In the genomic region with DNA sequence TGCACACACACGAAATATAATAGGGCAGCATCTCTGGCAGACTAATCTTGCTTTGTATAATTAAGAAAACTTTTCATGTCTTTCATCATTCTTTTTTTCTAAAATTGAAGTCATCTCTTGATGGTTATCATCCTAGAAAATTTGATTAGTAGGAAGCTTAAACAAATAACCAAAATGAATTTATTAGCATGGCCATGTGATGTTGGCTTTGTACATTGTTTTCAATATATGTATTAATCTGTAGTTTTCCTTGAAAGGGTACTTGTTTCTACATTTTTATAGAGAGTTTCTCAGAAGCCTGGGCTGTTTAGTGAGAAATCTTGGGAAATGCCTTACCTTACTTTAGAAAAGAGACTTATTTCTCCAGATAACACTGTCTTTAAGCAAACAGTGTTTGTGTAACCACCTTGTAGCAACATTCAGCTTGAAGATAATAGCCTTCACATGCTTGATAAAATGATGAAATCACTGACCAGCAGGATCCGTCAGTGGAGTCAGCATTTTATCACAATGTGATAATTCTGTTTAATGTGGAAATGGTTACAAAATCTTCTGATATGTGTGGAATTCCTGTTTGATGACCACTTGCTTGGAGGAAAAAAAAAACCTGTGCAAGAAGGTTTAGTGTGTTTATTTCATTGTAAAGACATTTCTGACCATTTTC, we compare ENCODE assay signal across 15 cellular contexts.
DNase-seq lines count a peak whose midpoint lies in the region; ATAC-seq, FAIRE-seq and TF ChIP-seq lines count a peak whose summit lies in the region.
"Had no signal": no experiment of that assay in that cellular context is flagged by ENCODE, and none has a peak within 500 bp of the region (broad histone marks: within the 10 kb centered on the region; RNA-seq: fewer than 3 reads in every experiment).

No MANE protein-coding gene starts in this region.

- no peaks in the 10 kb centered on the region for H3K36me3 Mint-ChIP-seq in activated CD4-positive, alpha-beta memory T cell treated with anti-CD3 and anti-CD28 coated beads for 36 hours
- H3K36me3 Mint-ChIP-seq: brain; stimulated activated memory B cell treated with anti-CD40 and anti-IgM and Interleukin-4, amounts not matched to agents 10 μg/mL and 1 μg/mL and 100 μg/mL, for 72 hours had no signal

- TF ChIP-seq CTCF in choroid plexus epithelial cell (conservative IDR thresholded peaks at IDR 0.05; ENCODE audit: low read depth, low read length) (no peak), HepG2 (CRISPR knock-in tag; IDR thresholded peaks at IDR 0.05) (no peak)

- no peak for TF ChIP-seq EP300 in HepG2 (IDR thresholded peaks at IDR 0.05; ENCODE audit: low read depth in 2 of 2, low read length in 2 of 2)
- no peak for TF ChIP-seq EP300 in HepG2 (CRISPR knock-in tag; IDR thresholded peaks at IDR 0.05; ENCODE audit: borderline replicate concordance)

- no peaks in the 10 kb centered on the region for H3K4me1 Mint-ChIP-seq in activated CD4-positive, alpha-beta memory T cell treated with anti-CD3 and anti-CD28 coated beads for 36 hours (ENCODE audit: low read depth)
- H3K4me1 Mint-ChIP-seq: stimulated activated memory B cell treated with anti-CD40 and anti-IgM and Interleukin-4, amounts not matched to agents 10 μg/mL and 1 μg/mL and 100 μg/mL, for 72 hours had no signal

- peak; percentile 3 for DNase-seq in AG08396 (ENCODE audit: low spot score)
- peak; percentile 42 for DNase-seq in HuH-7 (ENCODE audit: low spot score)
- DNase-seq in choroid plexus epithelial cell (ENCODE audit: low read depth): peak; percentile 90
- no peak for DNase-seq in HepG2 (ENCODE audit: low spot score)
- DNase-seq in NCI-H2107 treated with DMSO at 0.1 percent for 48 hours (lab: John Stamatoyannopoulos, UW; ENCODE audit: unreplicated experiment): no peak
- DNase-seq in activated effector memory CD4-positive, alpha-beta T cell treated with Interleukin-2 at 50 U/mL for 16 hours: no peak
- no peak for DNase-seq in activated CD4-positive, alpha-beta memory T cell treated with anti-CD3 and anti-CD28 coated beads for 36 hours
- DNase-seq: activated CD4-positive, CD25-positive, alpha-beta regulatory T cell; activated T-cell treated with anti-CD3 and anti-CD28 coated beads, Interleukin-2, amount 50 U/mL, for 1 hour; NCI-H2081 treated with DMSO at 0.1 percent for 48 hours had no signal

- no peak overlapping the region for H3K27ac Mint-ChIP-seq in activated CD4-positive, alpha-beta memory T cell treated with anti-CD3 and anti-CD28 coated beads for 36 hours
- H3K27ac Mint-ChIP-seq: stimulated activated memory B cell treated with anti-CD40 and anti-IgM and Interleukin-4, amounts not matched to agents 10 μg/mL and 1 μg/mL and 100 μg/mL, for 72 hours had no signal

- no peaks in the 10 kb centered on the region for H3K36me3 ChIP-seq in HepG2 (replicated peaks in 1 of 2; ENCODE audit: control insufficient read depth in 1 of 2, insufficient read depth in 2 of 2, low read length in 2 of 2)
- H3K36me3 ChIP-seq: BLaER1 treated with 17β-estradiol and CSF1 and Interleukin-3, amounts not matched to agents 10 nM and 100 nM had no signal

- no peaks in the 10 kb centered on the region for H3K9me3 Mint-ChIP-seq in activated CD4-positive, alpha-beta memory T cell treated with anti-CD3 and anti-CD28 coated beads for 36 hours
- H3K9me3 Mint-ChIP-seq: brain; stimulated activated memory B cell treated with anti-CD40 and anti-IgM and Interleukin-4, amounts not matched to agents 10 μg/mL and 1 μg/mL and 100 μg/mL, for 72 hours had no signal

- no peaks in the 10 kb centered on the region for H3K27me3 Mint-ChIP-seq in activated CD4-positive, alpha-beta memory T cell treated with anti-CD3 and anti-CD28 coated beads for 36 hours
- H3K27me3 Mint-ChIP-seq: brain; stimulated activated memory B cell treated with anti-CD40 and anti-IgM and Interleukin-4, amounts not matched to agents 10 μg/mL and 1 μg/mL and 100 μg/mL, for 72 hours had no signal

- no peak overlapping the region for H3K4me2 ChIP-seq in HepG2 (ENCODE audit: low read depth, low read length)
- H3K4me2 ChIP-seq: BLaER1 treated with 17β-estradiol and CSF1 and Interleukin-3, amounts not matched to agents 10 nM and 100 nM had no signal

- POLR2A ChIA-PET in HepG2 (lab: Yijun Ruan, JAX): no interaction called here
- POLR2A ChIA-PET in activated CD4-positive, alpha-beta memory T cell treated with anti-CD3 and anti-CD28 coated beads for 36 hours (lab: Charles Lee): no interaction called here

- H3K79me2 ChIP-seq in HepG2 (ENCODE audit: insufficient read depth, low read length): no peaks in the 10 kb centered on the region

- H4K20me1 ChIP-seq in HepG2 (ENCODE audit: insufficient read depth, low read length): no peaks in the 10 kb centered on the region
- H4K20me1 ChIP-seq: BLaER1 treated with 17β-estradiol and CSF1 and Interleukin-3, amounts not matched to agents 10 nM and 100 nM had no signal

- H3K9me3 ChIP-seq in HepG2 (ENCODE audit: low read length): no peaks in the 10 kb centered on the region
- H3K9me3 ChIP-seq: BLaER1 treated with 17β-estradiol and CSF1 and Interleukin-3, amounts not matched to agents 10 nM and 100 nM had no signal

- no peak overlapping the region for H3K27ac ChIP-seq in HepG2 (ENCODE audit: extremely low read length, insufficient read depth, low read length)
- H3K27ac ChIP-seq: BLaER1 treated with 17β-estradiol and CSF1 and Interleukin-3, amounts not matched to agents 10 nM and 100 nM; SK-N-MC had no signal

- no peak for FAIRE-seq in HepG2 (lab: Jason Lieb, UNC)

- H2AFZ ChIP-seq in HepG2 (ENCODE audit: low read length): no peak overlapping the region

- no peak overlapping the region for H3K9ac ChIP-seq in HepG2 (ENCODE audit: insufficient read depth, low read depth, low read length)
- H3K9ac ChIP-seq: BLaER1 treated with 17β-estradiol and CSF1 and Interleukin-3, amounts not matched to agents 10 nM and 100 nM had no signal

- WGBS in HepG2 (ENCODE audit: low lambda C conversion rate): 4% methylated on average over 2 of the region's 2 CpGs

- CTCF ChIA-PET in HepG2 (lab: Yijun Ruan, JAX; ENCODE audit: low intra/inter-chr PET ratio, low total read pairs): no interaction called here
- CTCF ChIA-PET in activated CD4-positive, alpha-beta memory T cell treated with anti-CD3 and anti-CD28 coated beads for 36 hours (lab: Charles Lee): no interaction called here

- in situ Hi-C loops in HepG2 (cut with HindIII; ENCODE audit: extremely low pct_ligation_motif_present, low pct_unique_long_range_greater_than_20kb): no loop called here

- H3K27me3 ChIP-seq in HepG2 (ENCODE audit: control insufficient read depth in 1 of 2, insufficient read depth in 2 of 2, low read length in 2 of 2): no peaks in the 10 kb centered on the region
- H3K27me3 ChIP-seq: BLaER1 treated with 17β-estradiol and CSF1 and Interleukin-3, amounts not matched to agents 10 nM and 100 nM had no signal

- intact Hi-C loops in HepG2 (cut with micrococcal nuclease; ENCODE audit: unreplicated experiment): loop anchor here (1.0 to 2.0 kb wide), 3 partner anchors 122 to 1787 kb away; no protein-coding TSS in a partner anchor
- intact Hi-C loops in activated CD4-positive, alpha-beta memory T cell treated with anti-CD3 and anti-CD28 coated beads for 36 hours (cut with micrococcal nuclease): no loop called here

- H3K4me3 ChIP-seq in choroid plexus epithelial cell (ENCODE audit: low read depth, low read length) (no peak overlapping the region), HepG2 (replicated peaks in 1 of 3; ENCODE audit: insufficient read depth in 1 of 3, low read depth in 2 of 3, low read length in 3 of 3) (no peak overlapping the region)
- H3K4me3 ChIP-seq: BLaER1 treated with 17β-estradiol and CSF1 and Interleukin-3, amounts not matched to agents 10 nM and 100 nM; SK-N-MC had no signal

- TF ChIP-seq POLR2A in HepG2 (IDR thresholded peaks at IDR 0.05; ENCODE audit: insufficient read depth in 1 of 2, low read depth in 2 of 2, low read length in 2 of 2): no peak

- H3K4me3 Mint-ChIP-seq in activated CD4-positive, alpha-beta memory T cell treated with anti-CD3 and anti-CD28 coated beads for 36 hours: no peak overlapping the region
- H3K4me3 Mint-ChIP-seq: stimulated activated memory B cell treated with anti-CD40 and anti-IgM and Interleukin-4, amounts not matched to agents 10 μg/mL and 1 μg/mL and 100 μg/mL, for 72 hours had no signal

- no peak for TF ChIP-seq RAD21 in HepG2 (CRISPR knock-in tag; IDR thresholded peaks at IDR 0.05)

- H3K4me1 ChIP-seq in HepG2 (ENCODE audit: insufficient read depth, low read length): no peaks in the 10 kb centered on the region
- H3K4me1 ChIP-seq: BLaER1 treated with 17β-estradiol and CSF1 and Interleukin-3, amounts not matched to agents 10 nM and 100 nM had no signal

- no peak for ATAC-seq in HepG2
- ATAC-seq in GM21367 (IDR thresholded peaks at IDR 0.05; ENCODE audit: unreplicated experiment): no peak
- ATAC-seq: stimulated activated memory B cell treated with anti-CD40 and anti-IgM and Interleukin-4, amounts not matched to agents 10 μg/mL and 1 μg/mL and 100 μg/mL, for 72 hours had no signal

- BruUV-seq in HepG2 (replicated peaks; lab: Mats Ljungman, UMichigan): no TSS peak

TF ChIP-seq in HepG2, 621 proteins besides CTCF, POLR2A, EP300 and RAD21 (continues in another document):
- TF ChIP-seq SCMH1 (CRISPR knock-in tag; IDR thresholded peaks at IDR 0.05; ENCODE audit: borderline replicate concordance) (no peak), ZNF782 (CRISPR knock-in tag; IDR thresholded peaks at IDR 0.05; ENCODE audit: borderline replicate concordance) (no peak), CEBPB (IDR thresholded peaks at IDR 0.05; ENCODE audit: borderline replicate concordance, low read depth, low read length) (peak; percentile 18; the same call in 1 of the 2 replicates), SKI (IDR thresholded peaks at IDR 0.05; ENCODE audit: partially characterized antibody) (no peak), MAFF (IDR thresholded peaks at IDR 0.05; ENCODE audit: low read depth, low read length) (peak; percentile 38; the same call in 1 of the 2 replicates)
- TF ChIP-seq, protein P1, sequence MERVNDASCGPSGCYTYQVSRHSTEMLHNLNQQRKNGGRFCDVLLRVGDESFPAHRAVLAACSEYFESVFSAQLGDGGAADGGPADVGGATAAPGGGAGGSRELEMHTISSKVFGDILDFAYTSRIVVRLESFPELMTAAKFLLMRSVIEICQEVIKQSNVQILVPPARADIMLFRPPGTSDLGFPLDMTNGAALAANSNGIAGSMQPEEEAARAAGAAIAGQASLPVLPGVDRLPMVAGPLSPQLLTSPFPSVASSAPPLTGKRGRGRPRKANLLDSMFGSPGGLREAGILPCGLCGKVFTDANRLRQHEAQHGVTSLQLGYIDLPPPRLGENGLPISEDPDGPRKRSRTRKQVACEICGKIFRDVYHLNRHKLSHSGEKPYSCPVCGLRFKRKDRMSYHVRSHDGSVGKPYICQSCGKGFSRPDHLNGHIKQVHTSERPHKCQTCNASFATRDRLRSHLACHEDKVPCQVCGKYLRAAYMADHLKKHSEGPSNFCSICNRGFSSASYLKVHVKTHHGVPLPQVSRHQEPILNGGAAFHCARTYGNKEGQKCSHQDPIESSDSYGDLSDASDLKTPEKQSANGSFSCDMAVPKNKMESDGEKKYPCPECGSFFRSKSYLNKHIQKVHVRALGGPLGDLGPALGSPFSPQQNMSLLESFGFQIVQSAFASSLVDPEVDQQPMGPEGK (CRISPR knock-in tag; IDR thresholded peaks at IDR 0.05): no peak

Comparison
In these comparisons a context has a peak if more than half of its experiments do, and no peak if none do; other contexts are left out.
1. DNase-seq: peak in AG08396 (single experiment), HuH-7 (single experiment) and choroid plexus epithelial cell (single experiment); none in HepG2 (single experiment), NCI-H2107 treated with DMSO at 0.1 percent for 48 hours (single experiment), activated effector memory CD4-positive, alpha-beta T cell treated with Interleukin-2 at 50 U/mL for 16 hours (single experiment) and activated CD4-positive, alpha-beta memory T cell treated with anti-CD3 and anti-CD28 coated beads for 36 hours (single experiment).